In the genomic region with DNA sequence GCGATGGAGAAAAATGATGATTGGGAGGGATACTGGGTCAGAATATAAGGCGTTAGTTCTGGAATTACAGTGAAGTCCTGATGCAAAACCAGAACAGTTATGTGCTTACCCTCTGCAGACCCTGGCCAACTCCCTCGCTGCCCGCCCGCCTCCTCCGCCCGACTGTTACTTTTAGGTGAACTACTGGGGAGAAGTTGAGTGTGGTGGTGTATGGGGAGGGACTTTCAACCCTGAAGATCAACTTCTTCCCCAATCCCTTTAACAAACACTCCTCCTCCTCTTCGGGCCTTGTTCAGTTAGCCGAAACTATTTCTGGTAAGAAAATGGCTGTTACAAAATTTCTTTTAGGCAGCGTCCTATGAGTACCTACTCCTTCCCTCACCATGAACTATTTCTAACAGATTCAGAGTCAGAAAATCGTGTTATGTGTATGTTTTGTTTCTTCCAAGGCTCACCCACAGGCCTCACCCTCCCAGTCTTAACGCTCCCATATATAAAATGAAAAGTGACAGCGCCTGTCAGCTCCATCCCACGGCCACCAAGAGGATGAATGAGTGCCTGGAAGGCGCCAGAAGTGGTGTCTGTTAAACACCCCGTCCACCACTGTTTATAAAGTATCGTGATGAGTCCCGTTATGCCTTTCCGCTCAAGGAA, we compare ENCODE assay signal across 2 cellular contexts.
TF ChIP-seq lines count a peak whose summit lies in the region.

No MANE protein-coding gene starts in this region.

TF ChIP-seq in SK-N-SH, 30 proteins besides CTCF, POLR2A, EP300 and RAD21 (continued from another document):
- TF ChIP-seq, protein P1, sequence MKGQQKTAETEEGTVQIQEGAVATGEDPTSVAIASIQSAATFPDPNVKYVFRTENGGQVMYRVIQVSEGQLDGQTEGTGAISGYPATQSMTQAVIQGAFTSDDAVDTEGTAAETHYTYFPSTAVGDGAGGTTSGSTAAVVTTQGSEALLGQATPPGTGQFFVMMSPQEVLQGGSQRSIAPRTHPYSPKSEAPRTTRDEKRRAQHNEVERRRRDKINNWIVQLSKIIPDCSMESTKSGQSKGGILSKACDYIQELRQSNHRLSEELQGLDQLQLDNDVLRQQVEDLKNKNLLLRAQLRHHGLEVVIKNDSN (IDR thresholded peaks at IDR 0.05; ENCODE audit: borderline replicate concordance, low read depth), result no peak
- TF ChIP-seq, protein P2, sequence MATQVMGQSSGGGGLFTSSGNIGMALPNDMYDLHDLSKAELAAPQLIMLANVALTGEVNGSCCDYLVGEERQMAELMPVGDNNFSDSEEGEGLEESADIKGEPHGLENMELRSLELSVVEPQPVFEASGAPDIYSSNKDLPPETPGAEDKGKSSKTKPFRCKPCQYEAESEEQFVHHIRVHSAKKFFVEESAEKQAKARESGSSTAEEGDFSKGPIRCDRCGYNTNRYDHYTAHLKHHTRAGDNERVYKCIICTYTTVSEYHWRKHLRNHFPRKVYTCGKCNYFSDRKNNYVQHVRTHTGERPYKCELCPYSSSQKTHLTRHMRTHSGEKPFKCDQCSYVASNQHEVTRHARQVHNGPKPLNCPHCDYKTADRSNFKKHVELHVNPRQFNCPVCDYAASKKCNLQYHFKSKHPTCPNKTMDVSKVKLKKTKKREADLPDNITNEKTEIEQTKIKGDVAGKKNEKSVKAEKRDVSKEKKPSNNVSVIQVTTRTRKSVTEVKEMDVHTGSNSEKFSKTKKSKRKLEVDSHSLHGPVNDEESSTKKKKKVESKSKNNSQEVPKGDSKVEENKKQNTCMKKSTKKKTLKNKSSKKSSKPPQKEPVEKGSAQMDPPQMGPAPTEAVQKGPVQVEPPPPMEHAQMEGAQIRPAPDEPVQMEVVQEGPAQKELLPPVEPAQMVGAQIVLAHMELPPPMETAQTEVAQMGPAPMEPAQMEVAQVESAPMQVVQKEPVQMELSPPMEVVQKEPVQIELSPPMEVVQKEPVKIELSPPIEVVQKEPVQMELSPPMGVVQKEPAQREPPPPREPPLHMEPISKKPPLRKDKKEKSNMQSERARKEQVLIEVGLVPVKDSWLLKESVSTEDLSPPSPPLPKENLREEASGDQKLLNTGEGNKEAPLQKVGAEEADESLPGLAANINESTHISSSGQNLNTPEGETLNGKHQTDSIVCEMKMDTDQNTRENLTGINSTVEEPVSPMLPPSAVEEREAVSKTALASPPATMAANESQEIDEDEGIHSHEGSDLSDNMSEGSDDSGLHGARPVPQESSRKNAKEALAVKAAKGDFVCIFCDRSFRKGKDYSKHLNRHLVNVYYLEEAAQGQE (IDR thresholded peaks at IDR 0.05; ENCODE audit: low read depth, low read length), result no peak
- TF ChIP-seq GATA2 (CRISPR knock-in tag; IDR thresholded peaks at IDR 0.05) (no peak), FOSL2 (IDR thresholded peaks at IDR 0.05; ENCODE audit: borderline replicate concordance, low read depth) (no peak), YY1 (IDR thresholded peaks at IDR 0.05; ENCODE audit: low read depth) (no peak), CHD2 (IDR thresholded peaks at IDR 0.05; ENCODE audit: low read length, partially characterized antibody) (no peak), FOXM1 (IDR thresholded peaks at IDR 0.05; ENCODE audit: low read depth) (no peak), RCOR1 (IDR thresholded peaks at IDR 0.05; ENCODE audit: low read length) (no peak), EZH2phosphoT487 (IDR thresholded peaks at IDR 0.05; ENCODE audit: borderline replicate concordance, low read depth) (no peak), TAF1 (IDR thresholded peaks at IDR 0.05; ENCODE audit: borderline replicate concordance, low read depth, low read length) (no peak), ELF1 (IDR thresholded peaks at IDR 0.05) (no peak)
- TF ChIP-seq, protein P3, sequence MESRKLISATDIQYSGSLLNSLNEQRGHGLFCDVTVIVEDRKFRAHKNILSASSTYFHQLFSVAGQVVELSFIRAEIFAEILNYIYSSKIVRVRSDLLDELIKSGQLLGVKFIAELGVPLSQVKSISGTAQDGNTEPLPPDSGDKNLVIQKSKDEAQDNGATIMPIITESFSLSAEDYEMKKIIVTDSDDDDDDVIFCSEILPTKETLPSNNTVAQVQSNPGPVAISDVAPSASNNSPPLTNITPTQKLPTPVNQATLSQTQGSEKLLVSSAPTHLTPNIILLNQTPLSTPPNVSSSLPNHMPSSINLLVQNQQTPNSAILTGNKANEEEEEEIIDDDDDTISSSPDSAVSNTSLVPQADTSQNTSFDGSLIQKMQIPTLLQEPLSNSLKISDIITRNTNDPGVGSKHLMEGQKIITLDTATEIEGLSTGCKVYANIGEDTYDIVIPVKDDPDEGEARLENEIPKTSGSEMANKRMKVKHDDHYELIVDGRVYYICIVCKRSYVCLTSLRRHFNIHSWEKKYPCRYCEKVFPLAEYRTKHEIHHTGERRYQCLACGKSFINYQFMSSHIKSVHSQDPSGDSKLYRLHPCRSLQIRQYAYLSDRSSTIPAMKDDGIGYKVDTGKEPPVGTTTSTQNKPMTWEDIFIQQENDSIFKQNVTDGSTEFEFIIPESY (IDR thresholded peaks at IDR 0.05; ENCODE audit: borderline replicate concordance, low read depth), result no peak
- TF ChIP-seq, protein P4, sequence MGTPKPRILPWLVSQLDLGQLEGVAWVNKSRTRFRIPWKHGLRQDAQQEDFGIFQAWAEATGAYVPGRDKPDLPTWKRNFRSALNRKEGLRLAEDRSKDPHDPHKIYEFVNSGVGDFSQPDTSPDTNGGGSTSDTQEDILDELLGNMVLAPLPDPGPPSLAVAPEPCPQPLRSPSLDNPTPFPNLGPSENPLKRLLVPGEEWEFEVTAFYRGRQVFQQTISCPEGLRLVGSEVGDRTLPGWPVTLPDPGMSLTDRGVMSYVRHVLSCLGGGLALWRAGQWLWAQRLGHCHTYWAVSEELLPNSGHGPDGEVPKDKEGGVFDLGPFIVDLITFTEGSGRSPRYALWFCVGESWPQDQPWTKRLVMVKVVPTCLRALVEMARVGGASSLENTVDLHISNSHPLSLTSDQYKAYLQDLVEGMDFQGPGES (IDR thresholded peaks at IDR 0.05; ENCODE audit: low read depth, low read length), result no peak
- TF ChIP-seq, protein P5, sequence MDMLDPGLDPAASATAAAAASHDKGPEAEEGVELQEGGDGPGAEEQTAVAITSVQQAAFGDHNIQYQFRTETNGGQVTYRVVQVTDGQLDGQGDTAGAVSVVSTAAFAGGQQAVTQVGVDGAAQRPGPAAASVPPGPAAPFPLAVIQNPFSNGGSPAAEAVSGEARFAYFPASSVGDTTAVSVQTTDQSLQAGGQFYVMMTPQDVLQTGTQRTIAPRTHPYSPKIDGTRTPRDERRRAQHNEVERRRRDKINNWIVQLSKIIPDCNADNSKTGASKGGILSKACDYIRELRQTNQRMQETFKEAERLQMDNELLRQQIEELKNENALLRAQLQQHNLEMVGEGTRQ (IDR thresholded peaks at IDR 0.05; ENCODE audit: borderline replicate concordance, low read depth, low read length), result no peak

TF ChIP-seq in SK-N-SH treated with all-trans-retinoic acid at 6 μM for 48 hours, 23 proteins besides CTCF, POLR2A, EP300 and RAD21 (continued from another document):
- TF ChIP-seq, protein P6, sequence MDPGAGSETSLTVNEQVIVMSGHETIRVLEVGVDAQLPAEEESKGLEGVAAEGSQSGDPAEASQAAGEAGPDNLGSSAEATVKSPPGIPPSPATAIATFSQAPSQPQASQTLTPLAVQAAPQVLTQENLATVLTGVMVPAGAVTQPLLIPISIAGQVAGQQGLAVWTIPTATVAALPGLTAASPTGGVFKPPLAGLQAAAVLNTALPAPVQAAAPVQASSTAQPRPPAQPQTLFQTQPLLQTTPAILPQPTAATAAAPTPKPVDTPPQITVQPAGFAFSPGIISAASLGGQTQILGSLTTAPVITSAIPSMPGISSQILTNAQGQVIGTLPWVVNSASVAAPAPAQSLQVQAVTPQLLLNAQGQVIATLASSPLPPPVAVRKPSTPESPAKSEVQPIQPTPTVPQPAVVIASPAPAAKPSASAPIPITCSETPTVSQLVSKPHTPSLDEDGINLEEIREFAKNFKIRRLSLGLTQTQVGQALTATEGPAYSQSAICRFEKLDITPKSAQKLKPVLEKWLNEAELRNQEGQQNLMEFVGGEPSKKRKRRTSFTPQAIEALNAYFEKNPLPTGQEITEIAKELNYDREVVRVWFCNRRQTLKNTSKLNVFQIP (CRISPR knock-in tag; IDR thresholded peaks at IDR 0.05; ENCODE audit: borderline replicate concordance, low read depth), result no peak
- no peak for TF ChIP-seq ZFP3 (CRISPR knock-in tag; IDR thresholded peaks at IDR 0.05)
- no peak for TF ChIP-seq ZNF8 (CRISPR knock-in tag; IDR thresholded peaks at IDR 0.05)
- TF ChIP-seq ZNF70 (CRISPR knock-in tag; IDR thresholded peaks at IDR 0.05), result no peak
- TF ChIP-seq, protein P7, sequence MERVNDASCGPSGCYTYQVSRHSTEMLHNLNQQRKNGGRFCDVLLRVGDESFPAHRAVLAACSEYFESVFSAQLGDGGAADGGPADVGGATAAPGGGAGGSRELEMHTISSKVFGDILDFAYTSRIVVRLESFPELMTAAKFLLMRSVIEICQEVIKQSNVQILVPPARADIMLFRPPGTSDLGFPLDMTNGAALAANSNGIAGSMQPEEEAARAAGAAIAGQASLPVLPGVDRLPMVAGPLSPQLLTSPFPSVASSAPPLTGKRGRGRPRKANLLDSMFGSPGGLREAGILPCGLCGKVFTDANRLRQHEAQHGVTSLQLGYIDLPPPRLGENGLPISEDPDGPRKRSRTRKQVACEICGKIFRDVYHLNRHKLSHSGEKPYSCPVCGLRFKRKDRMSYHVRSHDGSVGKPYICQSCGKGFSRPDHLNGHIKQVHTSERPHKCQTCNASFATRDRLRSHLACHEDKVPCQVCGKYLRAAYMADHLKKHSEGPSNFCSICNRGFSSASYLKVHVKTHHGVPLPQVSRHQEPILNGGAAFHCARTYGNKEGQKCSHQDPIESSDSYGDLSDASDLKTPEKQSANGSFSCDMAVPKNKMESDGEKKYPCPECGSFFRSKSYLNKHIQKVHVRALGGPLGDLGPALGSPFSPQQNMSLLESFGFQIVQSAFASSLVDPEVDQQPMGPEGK (CRISPR knock-in tag; IDR thresholded peaks at IDR 0.05; ENCODE audit: borderline replicate concordance), result no peak
- TF ChIP-seq, protein P8, sequence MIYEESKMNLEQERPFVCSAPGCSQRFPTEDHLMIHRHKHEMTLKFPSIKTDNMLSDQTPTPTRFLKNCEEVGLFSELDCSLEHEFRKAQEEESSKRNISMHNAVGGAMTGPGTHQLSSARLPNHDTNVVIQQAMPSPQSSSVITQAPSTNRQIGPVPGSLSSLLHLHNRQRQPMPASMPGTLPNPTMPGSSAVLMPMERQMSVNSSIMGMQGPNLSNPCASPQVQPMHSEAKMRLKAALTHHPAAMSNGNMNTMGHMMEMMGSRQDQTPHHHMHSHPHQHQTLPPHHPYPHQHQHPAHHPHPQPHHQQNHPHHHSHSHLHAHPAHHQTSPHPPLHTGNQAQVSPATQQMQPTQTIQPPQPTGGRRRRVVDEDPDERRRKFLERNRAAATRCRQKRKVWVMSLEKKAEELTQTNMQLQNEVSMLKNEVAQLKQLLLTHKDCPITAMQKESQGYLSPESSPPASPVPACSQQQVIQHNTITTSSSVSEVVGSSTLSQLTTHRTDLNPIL (CRISPR knock-in tag; IDR thresholded peaks at IDR 0.05; ENCODE audit: low read depth), result no peak
- TF ChIP-seq, protein P9, sequence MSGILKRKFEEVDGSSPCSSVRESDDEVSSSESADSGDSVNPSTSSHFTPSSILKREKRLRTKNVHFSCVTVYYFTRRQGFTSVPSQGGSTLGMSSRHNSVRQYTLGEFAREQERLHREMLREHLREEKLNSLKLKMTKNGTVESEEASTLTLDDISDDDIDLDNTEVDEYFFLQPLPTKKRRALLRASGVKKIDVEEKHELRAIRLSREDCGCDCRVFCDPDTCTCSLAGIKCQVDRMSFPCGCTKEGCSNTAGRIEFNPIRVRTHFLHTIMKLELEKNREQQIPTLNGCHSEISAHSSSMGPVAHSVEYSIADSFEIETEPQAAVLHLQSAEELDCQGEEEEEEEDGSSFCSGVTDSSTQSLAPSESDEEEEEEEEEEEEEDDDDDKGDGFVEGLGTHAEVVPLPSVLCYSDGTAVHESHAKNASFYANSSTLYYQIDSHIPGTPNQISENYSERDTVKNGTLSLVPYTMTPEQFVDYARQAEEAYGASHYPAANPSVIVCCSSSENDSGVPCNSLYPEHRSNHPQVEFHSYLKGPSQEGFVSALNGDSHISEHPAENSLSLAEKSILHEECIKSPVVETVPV (CRISPR knock-in tag; IDR thresholded peaks at IDR 0.05), result no peak
- TF ChIP-seq, protein P10, sequence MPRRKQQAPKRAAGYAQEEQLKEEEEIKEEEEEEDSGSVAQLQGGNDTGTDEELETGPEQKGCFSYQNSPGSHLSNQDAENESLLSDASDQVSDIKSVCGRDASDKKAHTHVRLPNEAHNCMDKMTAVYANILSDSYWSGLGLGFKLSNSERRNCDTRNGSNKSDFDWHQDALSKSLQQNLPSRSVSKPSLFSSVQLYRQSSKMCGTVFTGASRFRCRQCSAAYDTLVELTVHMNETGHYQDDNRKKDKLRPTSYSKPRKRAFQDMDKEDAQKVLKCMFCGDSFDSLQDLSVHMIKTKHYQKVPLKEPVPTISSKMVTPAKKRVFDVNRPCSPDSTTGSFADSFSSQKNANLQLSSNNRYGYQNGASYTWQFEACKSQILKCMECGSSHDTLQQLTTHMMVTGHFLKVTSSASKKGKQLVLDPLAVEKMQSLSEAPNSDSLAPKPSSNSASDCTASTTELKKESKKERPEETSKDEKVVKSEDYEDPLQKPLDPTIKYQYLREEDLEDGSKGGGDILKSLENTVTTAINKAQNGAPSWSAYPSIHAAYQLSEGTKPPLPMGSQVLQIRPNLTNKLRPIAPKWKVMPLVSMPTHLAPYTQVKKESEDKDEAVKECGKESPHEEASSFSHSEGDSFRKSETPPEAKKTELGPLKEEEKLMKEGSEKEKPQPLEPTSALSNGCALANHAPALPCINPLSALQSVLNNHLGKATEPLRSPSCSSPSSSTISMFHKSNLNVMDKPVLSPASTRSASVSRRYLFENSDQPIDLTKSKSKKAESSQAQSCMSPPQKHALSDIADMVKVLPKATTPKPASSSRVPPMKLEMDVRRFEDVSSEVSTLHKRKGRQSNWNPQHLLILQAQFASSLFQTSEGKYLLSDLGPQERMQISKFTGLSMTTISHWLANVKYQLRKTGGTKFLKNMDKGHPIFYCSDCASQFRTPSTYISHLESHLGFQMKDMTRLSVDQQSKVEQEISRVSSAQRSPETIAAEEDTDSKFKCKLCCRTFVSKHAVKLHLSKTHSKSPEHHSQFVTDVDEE (CRISPR knock-in tag; IDR thresholded peaks at IDR 0.05), result no peak
- TF ChIP-seq ARNTL (CRISPR knock-in tag; IDR thresholded peaks at IDR 0.05; ENCODE audit: borderline replicate concordance, low read depth), result no peak
